Comparison of ENCODE assay signal across 13 cellular contexts in the genomic region with DNA sequence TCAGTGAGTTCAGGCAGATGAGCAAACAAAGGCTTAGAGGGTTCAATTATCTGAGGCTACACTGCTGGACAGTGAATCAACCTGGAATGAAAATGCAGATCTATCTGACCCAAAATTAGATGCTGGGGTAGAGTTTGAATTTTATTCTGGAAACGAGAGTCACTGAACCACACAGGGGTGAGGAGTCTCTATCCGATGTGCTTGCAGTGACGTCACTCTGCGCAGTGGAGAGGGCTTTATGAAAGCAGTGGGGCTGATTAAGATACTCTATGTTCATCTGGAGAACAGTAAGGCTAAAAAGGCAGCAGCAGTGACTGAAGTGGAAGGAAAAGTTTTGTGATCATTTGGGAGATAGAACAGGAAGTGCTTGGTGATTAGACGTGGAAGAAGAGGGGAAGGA. TPM values are rescaled to one million over a fixed set of nuclear protein-coding genes. Genes with fewer than 3 reads are reported as not detected.
DNase-seq lines count a peak whose midpoint lies in the region; ATAC-seq, FAIRE-seq and TF ChIP-seq lines count a peak whose summit lies in the region.
"Not testable (repeated sequence)": the region's sequence is repeated elsewhere in the genome, so short reads cannot be mapped to it uniquely, and the experiment has no call there.
"Had no signal": no experiment of that assay in that cellular context is flagged by ENCODE, and none has a peak within 500 bp of the region (broad histone marks: within the 10 kb centered on the region; RNA-seq: fewer than 3 reads in every experiment).

No MANE protein-coding gene starts in this region.

- not testable (repeated sequence) for H3K36me3 ChIP-seq in K562 (ENCODE audit: control insufficient read depth, insufficient read depth, low read length); keratinocyte (ENCODE audit: control insufficient read depth in 2 of 2, extremely low read depth in 1 of 2, insufficient read depth in 2 of 2, low read length in 2 of 2)

- not testable (repeated sequence) for TF ChIP-seq CTCF in K562 (IDR thresholded peaks at IDR 0.05 in 2 of 3, conservative IDR thresholded peaks at IDR 0.05 in 1 of 3; ENCODE audit: insufficient read depth in 2 of 3, low read depth in 1 of 3, low read length in 3 of 3); keratinocyte (optimal IDR thresholded peaks at IDR 0.05 in 1 of 3, IDR thresholded peaks at IDR 0.05 in 1 of 3, conservative IDR thresholded peaks at IDR 0.05 in 1 of 3; ENCODE audit: extremely low read depth in 1 of 3, insufficient read depth in 2 of 3, low read length in 3 of 3); osteocyte (IDR thresholded peaks at IDR 0.05)

- TF ChIP-seq POLR2A in K562 (conservative IDR thresholded peaks at IDR 0.05): not testable (repeated sequence)

- H3K27ac ChIP-seq in K562 (ENCODE audit: extremely low read depth, low read depth, low read length); keratinocyte (ENCODE audit: control insufficient read depth, insufficient read depth, low read length): not testable (repeated sequence)

- intact Hi-C loops in K562 (cut with micrococcal nuclease): not testable (repeated sequence)

- H3K27me3 Mint-ChIP-seq in osteocyte (ENCODE audit: unreplicated experiment): not testable (repeated sequence)

- 3% methylated on average over 4 of the region's 5 CpGs for WGBS in K562 (ENCODE audit: insufficient coverage, low coverage, missing lambda C conversion rate)

- CTCF ChIA-PET in K562 (lab: Yijun Ruan, JAX; ENCODE audit: low intra/inter-chr PET ratio): not testable (repeated sequence)

- H3K36me3 Mint-ChIP-seq in osteocyte (ENCODE audit: unreplicated experiment): not testable (repeated sequence)

- ATAC-seq in K562: not testable (repeated sequence)

- not testable (repeated sequence) for H3K9ac ChIP-seq in K562 (ENCODE audit: insufficient read depth in 1 of 2, low read depth in 2 of 2, low read length in 2 of 2); keratinocyte (ENCODE audit: control insufficient read depth, extremely low read depth, insufficient read depth, low read length)

- POLR2A ChIA-PET in K562 (lab: Yijun Ruan, JAX): not testable (repeated sequence)

- not testable (repeated sequence) for TF ChIP-seq RAD21 in K562 (CRISPR knock-in tag; conservative IDR thresholded peaks at IDR 0.05 in 1 of 2, IDR thresholded peaks at IDR 0.05 in 1 of 2)

- in situ Hi-C loops in K562 (cut with MboI): not testable (repeated sequence)

- H3K79me2 ChIP-seq in K562 (ENCODE audit: control insufficient read depth, insufficient read depth, low read length); keratinocyte (ENCODE audit: control insufficient read depth, insufficient read depth, low read length): not testable (repeated sequence)

- not testable (repeated sequence) for TF ChIP-seq EP300 in K562 (IDR thresholded peaks at IDR 0.05; ENCODE audit: low read length)

- H3K9me3 ChIP-seq in K562 (replicated peaks; ENCODE audit: control insufficient read depth, insufficient read depth, low read depth, low read length); keratinocyte (ENCODE audit: control insufficient read depth, low read depth, low read length): not testable (repeated sequence)

- FAIRE-seq in HTR-8/SVneo (lab: Jason Lieb, UNC): peak; percentile 60
- FAIRE-seq in K562 (lab: Jason Lieb, UNC): peak; percentile 60
- FAIRE-seq in keratinocyte (lab: Jason Lieb, UNC): peak; percentile 36

- not testable (repeated sequence) for H3K4me2 ChIP-seq in K562 (ENCODE audit: insufficient read depth, low read length); keratinocyte (ENCODE audit: control insufficient read depth, extremely low read depth, insufficient read depth, low read depth, low read length)

- not testable (repeated sequence) for DNase-seq in HTR-8/SVneo (ENCODE audit: insufficient read length, low spot score); K562 (ENCODE audit: extremely low read depth in 1 of 4, low spot score in 3 of 4); keratinocyte (ENCODE audit: low read depth, low spot score)
- peak; percentile 3 for DNase-seq in NCI-H748 (lab: John Stamatoyannopoulos, UW; ENCODE audit: unreplicated experiment)
- peak; percentile 19 for DNase-seq in osteocyte (ENCODE audit: extremely low spot score, unreplicated experiment)

- dilution Hi-C loops in keratinocyte (cut with MboI; ENCODE audit: extremely low pct_ligation_motif_present, low sequenced_read_pairs): not testable (repeated sequence)

- not testable (repeated sequence) for H3K4me1 Mint-ChIP-seq in osteocyte (ENCODE audit: unreplicated experiment)

- H3K4me3 ChIP-seq in K562; keratinocyte (ENCODE audit: control insufficient read depth in 2 of 3, extremely low read depth in 1 of 3, insufficient read depth in 2 of 3, low read depth in 1 of 3, low read length in 3 of 3): not testable (repeated sequence)

- H3K4me1 ChIP-seq in K562 (replicated peaks in 1 of 2; ENCODE audit: control insufficient read depth in 2 of 2, insufficient read depth in 2 of 2, low read length in 2 of 2); keratinocyte (ENCODE audit: control insufficient read depth, extremely low read depth, insufficient read depth, low read length): not testable (repeated sequence)

- H3K9me3 Mint-ChIP-seq in osteocyte (ENCODE audit: unreplicated experiment): not testable (repeated sequence)

- H3K9me1 ChIP-seq in K562 (ENCODE audit: control insufficient read depth, insufficient read depth, low read length); keratinocyte (ENCODE audit: control insufficient read depth, extremely low read depth, insufficient read depth, low read length): not testable (repeated sequence)

- not testable (repeated sequence) for H3K27ac Mint-ChIP-seq in osteocyte (ENCODE audit: unreplicated experiment)

- H4K20me1 ChIP-seq in K562 (replicated peaks; ENCODE audit: control insufficient read depth, insufficient read depth, low read length); keratinocyte (ENCODE audit: control insufficient read depth, extremely low read depth, insufficient read depth, low read length): not testable (repeated sequence)

- not testable (repeated sequence) for BruUV-seq in K562 (replicated peaks; lab: Mats Ljungman, UMichigan)

- not testable (repeated sequence) for H2AFZ ChIP-seq in K562 (ENCODE audit: low read depth, low read length); keratinocyte (ENCODE audit: control insufficient read depth, low read length)

- H3K4me3 Mint-ChIP-seq in osteocyte (ENCODE audit: unreplicated experiment): not testable (repeated sequence)

- H3K27me3 ChIP-seq in K562 (ENCODE audit: control insufficient read depth in 2 of 2, insufficient read depth in 2 of 2, low read length in 2 of 2); keratinocyte (ENCODE audit: control insufficient read depth, extremely low read depth, insufficient read depth, low read length): not testable (repeated sequence)

RNA-seq across cellular contexts. Expression of a gene that starts 1.3 kb away (rescaled TPM):
- total RNA-seq in K562 (2011; cell fraction: chromatin; rRNA removed; ENCODE audit: low replicate concordance): not detected in 2 replicates
- total RNA-seq in K562 (2011; cell fraction: nucleolus; rRNA removed): not detected in 2 replicates
- not detected in 2 replicates for total RNA-seq in K562 (2011; cell fraction: nucleoplasm; rRNA removed)
- total RNA-seq in K562 (2014; rRNA removed) (not detected in 2 replicates), K562 (2014; rRNA removed; fragmentation: Illumina TruSeq; extraction: Trizol) (not detected in 2 replicates), K562 (2015; rRNA removed; fragmentation: Illumina TruSeq; extraction: Trizol) (not detected in 2 replicates), K562 (2021) (not detected in 2 replicates), osteocyte (not detected in 2 replicates)
- polyA plus RNA-seq in K562 (2011; rRNA removed) (not detected in 2 replicates), K562 (2014; fragmentation: Illumina TruSeq; extraction: Trizol) (not detected in 2 replicates), K562 (2014; fragmentation: Nextera tagmentation; extraction: Ambion mirVana) (not detected), K562 (2014; rRNA removed) (not detected in 2 replicates), keratinocyte (not detected in 3 replicates)
- not detected in 2 replicates for polyA plus RNA-seq in K562 (2011; cell fraction: cytosol; rRNA removed)
- not detected in 2 replicates for polyA plus RNA-seq in K562 (2011; cell fraction: nucleus; rRNA removed)
- polyA plus RNA-seq in K562 (2012): not detected in 2 replicates
- not detected in 2 replicates for polyA minus RNA-seq in K562 (2011; rRNA and poly(A)+ RNA removed)
- not detected in 2 replicates for polyA minus RNA-seq in K562 (2011; cell fraction: cytosol; rRNA and poly(A)+ RNA removed)
- not detected in 2 replicates for polyA minus RNA-seq in K562 (2011; cell fraction: nucleus; rRNA and poly(A)+ RNA removed)
- polyA plus RNA-seq in keratinocyte (2011; ENCODE audit: low read depth): not detected
- not detected in 2 replicates for polyA plus RNA-seq in keratinocyte (2011; cell fraction: cytosol; rRNA removed)
- not detected in 2 replicates for polyA plus RNA-seq in keratinocyte (2011; cell fraction: nucleus; rRNA removed)
- not detected in 2 replicates for polyA plus RNA-seq in keratinocyte (2012; ENCODE audit: low replicate concordance)
- not detected in 3 replicates for polyA minus RNA-seq in keratinocyte
- polyA minus RNA-seq in keratinocyte (2011; cell fraction: cytosol; rRNA and poly(A)+ RNA removed): not detected
- not detected in 2 replicates for polyA minus RNA-seq in keratinocyte (2011; cell fraction: nucleus; rRNA and poly(A)+ RNA removed)
- total RNA-seq: A673; CD4-positive, alpha-beta memory T cell; CD4-positive, CD25-positive, alpha-beta regulatory T cell; CD8-positive, alpha-beta memory T cell; Daoy; G401; GM12878 had no signal
- polyA plus RNA-seq: AG04450; CD4-positive, alpha-beta memory T cell; CD4-positive, CD25-positive, alpha-beta regulatory T cell; CD8-positive, alpha-beta memory T cell; GM12878 had no signal

RNA-seq across cellular contexts. Expression of a gene that starts 44.5 kb away (rescaled TPM):
- not detected in 2 replicates for total RNA-seq in K562 (2011; cell fraction: chromatin; rRNA removed; ENCODE audit: low replicate concordance)
- total RNA-seq in K562 (2011; cell fraction: nucleolus; rRNA removed): not detected in 2 replicates
- not detected in 2 replicates for total RNA-seq in K562 (2011; cell fraction: nucleoplasm; rRNA removed)
- not detected in 2 replicates for total RNA-seq in K562 (2014; rRNA removed)
- not detected in 2 replicates for total RNA-seq in K562 (2014; rRNA removed; fragmentation: Illumina TruSeq; extraction: Trizol)
- total RNA-seq in K562 (2015; rRNA removed; fragmentation: Illumina TruSeq; extraction: Trizol): not detected in 2 replicates
- not detected in 2 replicates for total RNA-seq in K562 (2021)
- polyA plus RNA-seq in K562 (2011; rRNA removed): not detected in 2 replicates
- not detected in 2 replicates for polyA plus RNA-seq in K562 (2011; cell fraction: cytosol; rRNA removed)
- polyA plus RNA-seq in K562 (2011; cell fraction: nucleus; rRNA removed): not detected in 2 replicates
- polyA plus RNA-seq in K562 (2012): not detected in 2 replicates
- polyA plus RNA-seq in K562 (2014; fragmentation: Illumina TruSeq; extraction: Trizol): not detected in 2 replicates
- not detected for polyA plus RNA-seq in K562 (2014; fragmentation: Nextera tagmentation; extraction: Ambion mirVana)
- not detected in 2 replicates for polyA plus RNA-seq in K562 (2014; rRNA removed)
- polyA minus RNA-seq in K562 (2011; rRNA and poly(A)+ RNA removed): not detected in 2 replicates
- not detected in 2 replicates for polyA minus RNA-seq in K562 (2011; cell fraction: cytosol; rRNA and poly(A)+ RNA removed)
- not detected in 2 replicates for polyA minus RNA-seq in K562 (2011; cell fraction: nucleus; rRNA and poly(A)+ RNA removed)
- polyA plus RNA-seq in keratinocyte: not detected in 3 replicates
- not detected for polyA plus RNA-seq in keratinocyte (2011; ENCODE audit: low read depth)
- not detected in 2 replicates for polyA plus RNA-seq in keratinocyte (2011; cell fraction: cytosol; rRNA removed)
- not detected in 2 replicates for polyA plus RNA-seq in keratinocyte (2011; cell fraction: nucleus; rRNA removed)
- polyA plus RNA-seq in keratinocyte (2012; ENCODE audit: low replicate concordance): not detected in 2 replicates
- not detected in 3 replicates for polyA minus RNA-seq in keratinocyte
- polyA minus RNA-seq in keratinocyte (2011; cell fraction: cytosol; rRNA and poly(A)+ RNA removed): not detected
- not detected in 2 replicates for polyA minus RNA-seq in keratinocyte (2011; cell fraction: nucleus; rRNA and poly(A)+ RNA removed)
- total RNA-seq in osteocyte: not detected in 2 replicates
- total RNA-seq: A673; CD8-positive, alpha-beta memory T cell; Daoy; GM12878 had no signal
- polyA plus RNA-seq: AG04450, GM12878 had no signal
